Comparison of ENCODE assay signal across 21 cellular contexts in the genomic region with DNA sequence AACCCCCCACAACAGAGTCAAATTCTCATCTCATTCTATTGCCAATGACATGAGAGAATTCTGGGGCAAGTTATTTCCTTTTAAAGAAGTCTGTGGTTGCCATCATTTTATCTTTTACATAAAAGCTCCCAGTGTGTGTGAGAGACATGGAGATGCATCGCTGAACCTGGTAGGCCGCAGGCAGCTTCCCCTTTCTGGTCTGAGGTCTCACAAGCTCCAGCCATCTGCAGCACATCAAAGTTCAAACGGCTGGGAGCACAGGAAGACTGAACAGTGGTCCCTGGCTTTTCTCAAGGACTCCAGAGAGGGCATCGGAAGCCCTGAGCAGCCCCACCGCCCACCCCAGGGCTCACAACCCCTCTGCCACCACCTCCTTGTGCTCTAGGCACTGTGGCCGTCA.
DNase-seq lines count a peak whose midpoint lies in the region; TF ChIP-seq lines count a peak whose summit lies in the region.
"Had no signal": no experiment of that assay in that cellular context is flagged by ENCODE, and none has a peak within 500 bp of the region (broad histone marks: within the 10 kb centered on the region; RNA-seq: fewer than 3 reads in every experiment).

No MANE protein-coding gene starts in this region.

- H3K4me1 ChIP-seq in BLaER1 = peaks cover 74% of the 10 kb centered on the region
- H3K4me1 ChIP-seq: HAP-1, SJSA1 had no signal

- no peak for TF ChIP-seq CTCF in GM12865 (IDR thresholded peaks at IDR 0.05; ENCODE audit: insufficient read depth, low read depth, low read length, missing control alignments)
- no peak for TF ChIP-seq CTCF in dorsolateral prefrontal cortex (IDR thresholded peaks at IDR 0.05 in 54 of 56, conservative IDR thresholded peaks at IDR 0.05 in 2 of 56; ENCODE audit: low read depth in 1 of 56, partially characterized antibody in 56 of 56)

- H3K27ac ChIP-seq in BLaER1 (0 out of 2 replicates have a peak overlapping the region, but pooled peaks have one; percentile 52), KOPT-K1 (ENCODE audit: low read depth, low read length, poor library complexity, severe bottlenecking) (peak overlapping the region; percentile 23), dorsolateral prefrontal cortex (peak overlapping the region in 30 of 59 donors; percentile 0 to 77 (median 48))
- H3K27ac ChIP-seq: SJSA1 had no signal

- H3K27me3 ChIP-seq in BLaER1 = peaks cover 16% of the 10 kb centered on the region; the same call in 1 of the 2 replicates
- no peaks in the 10 kb centered on the region for H3K27me3 ChIP-seq in dorsolateral prefrontal cortex

- H3K4me2 ChIP-seq in BLaER1 = peak overlapping the region; percentile 80

- H3K9me3 ChIP-seq in BLaER1 (no peaks in the 10 kb centered on the region), KOPT-K1 (ENCODE audit: insufficient read depth, low read length, poor library complexity, severe bottlenecking) (no peaks in the 10 kb centered on the region)
- H3K9me3 ChIP-seq: HAP-1, SJSA1 had no signal

- peaks cover 19% of the 10 kb centered on the region; the same call in 1 of the 2 replicates for H4K20me1 ChIP-seq in BLaER1

- no peak overlapping the region for H3K4me3 ChIP-seq in BLaER1
- H3K4me3 ChIP-seq in GM12865 (ENCODE audit: low read depth, low read length) = no peak overlapping the region
- no peak overlapping the region for H3K4me3 ChIP-seq in dorsolateral prefrontal cortex
- H3K4me3 ChIP-seq: HAP-1, SJSA1 had no signal

- H3K9ac ChIP-seq in BLaER1 = no peak overlapping the region

- no peaks in the 10 kb centered on the region for H3K36me3 ChIP-seq in BLaER1
- no peaks in the 10 kb centered on the region for H3K36me3 ChIP-seq in KOPT-K1 (ENCODE audit: insufficient read depth, low read length)
- H3K36me3 ChIP-seq: HAP-1, SJSA1 had no signal

- DNase-seq in GM12865 (ENCODE audit: low read depth) = peak; percentile 16
- DNase-seq in dorsolateral prefrontal cortex = no peak
- DNase-seq in ecto neural progenitor cell (ENCODE audit: low spot score) = no peak
- DNase-seq in stimulated activated CD8-positive, alpha-beta memory T cell treated with anti-CD3 and anti-CD28 coated beads, Interleukin-4, amount 100 ng/mL, for 48 hours = no peak
- no peak for DNase-seq in foreskin melanocyte
- DNase-seq: CD4-positive, alpha-beta T cell; EL; GDM1; GOT3; HFFc6; MV-4-11; NCI-H1105; NCI-H1436 treated with DMSO at 0.1 percent for 48 hours; NCI-H2029; NCI-H526 treated with DMSO at 0.1 percent for 48 hours; Right ventricle myocardium superior; RPMI8226 had no signal

- intact Hi-C loops in dorsolateral prefrontal cortex (cut with DNase I) = no loop called here
